Comparison of ENCODE assay signal across 1 cellular context in genomic region chr11:125476721-125477120, GRCh38.
TF ChIP-seq lines count a peak whose summit lies in the region.

No MANE protein-coding gene starts in this region.

TF ChIP-seq in K562, 482 proteins besides CTCF, POLR2A, EP300 and RAD21 (continued from another document):
- TF ChIP-seq ARID4B (CRISPR knock-in tag; IDR thresholded peaks at IDR 0.05) (no peak), CCAR2 (IDR thresholded peaks at IDR 0.05; ENCODE audit: low read depth, low read length) (no peak), JUND (IDR thresholded peaks at IDR 0.05; ENCODE audit: borderline replicate concordance, low read depth, low read length) (no peak), JUND (tag; IDR thresholded peaks at IDR 0.05; ENCODE audit: borderline replicate concordance, low read depth, low read length) (no peak), HNRNPL (IDR thresholded peaks at IDR 0.05; ENCODE audit: low read depth, low read length) (no peak), ZBTB2 (IDR thresholded peaks at IDR 0.05) (no peak), EP400 (IDR thresholded peaks at IDR 0.05) (no peak), DACH1 (IDR thresholded peaks at IDR 0.05; ENCODE audit: partially characterized antibody) (no peak), PTTG1 (tag; IDR thresholded peaks at IDR 0.05; ENCODE audit: low read depth) (no peak), FOXK1 (CRISPR knock-in tag; IDR thresholded peaks at IDR 0.05; ENCODE audit: borderline replicate concordance) (no peak), NCOR1 (IDR thresholded peaks at IDR 0.05) (no peak), TBP (optimal IDR thresholded peaks at IDR 0.05; ENCODE audit: low read depth, low read length) (no peak), TBL1XR1 (IDR thresholded peaks at IDR 0.05; ENCODE audit: low read length in 2 of 2) (no peak), BHLHE40 (IDR thresholded peaks at IDR 0.05; ENCODE audit: low read length) (no peak), RBM25 (IDR thresholded peaks at IDR 0.05; ENCODE audit: low read depth, low read length, severe bottlenecking) (no peak), FOSL1 (tag; conservative IDR thresholded peaks at IDR 0.05) (no peak), CHCHD3 (CRISPR knock-in tag; IDR thresholded peaks at IDR 0.05) (no peak)
